24 cellular contexts compared by ENCODE assay signal in the genomic region with DNA sequence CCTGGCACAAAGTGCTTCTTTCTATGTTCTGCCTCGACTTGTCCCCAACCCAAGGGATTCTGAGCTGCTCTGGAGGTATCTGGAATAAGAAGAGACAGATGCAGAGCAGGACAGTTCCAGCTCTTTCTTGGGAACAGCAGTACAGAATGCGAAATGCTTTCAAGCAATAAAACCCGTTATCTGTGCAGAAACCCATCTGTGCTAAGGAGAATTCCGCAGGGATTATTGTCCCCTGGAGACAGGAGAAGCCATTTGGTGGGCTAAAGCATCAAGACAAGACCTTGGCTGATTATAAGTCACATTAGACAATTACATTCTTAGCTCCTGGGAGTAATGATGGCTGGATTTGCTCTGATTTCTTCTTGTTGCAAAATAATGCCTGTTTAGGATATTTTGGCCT.
DNase-seq lines count a peak whose midpoint lies in the region; ATAC-seq, FAIRE-seq and TF ChIP-seq lines count a peak whose summit lies in the region.
"Had no signal": no experiment of that assay in that cellular context is flagged by ENCODE, and none has a peak within 500 bp of the region (broad histone marks: within the 10 kb centered on the region; RNA-seq: fewer than 3 reads in every experiment).

No MANE protein-coding gene starts in this region.

- no peaks in the 10 kb centered on the region for H3K9me3 Mint-ChIP-seq in astrocyte (ENCODE audit: unreplicated experiment)
- H3K9me3 Mint-ChIP-seq: IgD-negative memory B cell had no signal

- no peaks in the 10 kb centered on the region for H3K79me1 ChIP-seq in neuronal stem cell (ENCODE audit: low read depth, low read length)

- no peaks in the 10 kb centered on the region for H3K36me3 ChIP-seq in astrocyte (ENCODE audit: insufficient read depth, low read length)
- no peaks in the 10 kb centered on the region for H3K36me3 ChIP-seq in neuronal stem cell (replicated peaks in 1 of 2; ENCODE audit: control insufficient read depth in 2 of 2, insufficient read depth in 2 of 2, low read length in 2 of 2)

- H3K4me1 ChIP-seq in astrocyte (ENCODE audit: insufficient read depth, low read length): peaks cover 29% of the 10 kb centered on the region
- peaks cover 0 to 5% of the 10 kb centered on the region in 2 donors for H3K4me1 ChIP-seq in neuronal stem cell (ENCODE audit: control insufficient read depth in 2 of 2, insufficient read depth in 1 of 2, low read depth in 1 of 2, low read length in 2 of 2)

- no peak overlapping the region for H2BK5ac ChIP-seq in neuronal stem cell (ENCODE audit: low read length)

- H3K27me3 ChIP-seq in astrocyte (ENCODE audit: insufficient read depth, low read length) (peaks cover 30% of the 10 kb centered on the region), neuronal stem cell (ENCODE audit: control insufficient read depth in 3 of 3, insufficient read depth in 3 of 3, low read depth in 1 of 3, low read length in 3 of 3) (peaks cover 0 to 35% (median 13%) of the 10 kb centered on the region in 3 experiments)

- peak overlapping the region; percentile 4 for H4K8ac ChIP-seq in neuronal stem cell (ENCODE audit: low read depth, low read length)

- H3K9me3 ChIP-seq in astrocyte (ENCODE audit: insufficient read depth, low read depth, low read length) (no peaks in the 10 kb centered on the region), neuronal stem cell (replicated peaks in 1 of 2; ENCODE audit: control insufficient read depth in 2 of 2, insufficient read depth in 1 of 2, low read depth in 1 of 2, low read length in 2 of 2) (no peaks in the 10 kb centered on the region)

- H2AFZ ChIP-seq in astrocyte (ENCODE audit: low read depth, low read length) (no peak overlapping the region), neuronal stem cell (ENCODE audit: low read length) (no peak overlapping the region)
- H2AFZ ChIP-seq: PC-9 had no signal

- no peak overlapping the region for H3K4ac ChIP-seq in neuronal stem cell (ENCODE audit: low read length)

- DNase-seq in NCI-H524 (lab: John Stamatoyannopoulos, UW) (peak; percentile 54 to 86), NCI-H524 treated with DMSO at 0.1 percent for 48 hours (lab: John Stamatoyannopoulos, UW) (no peak), ELF-1 (ENCODE audit: low read depth, low spot score) (peak; percentile 28), astrocyte (ENCODE audit: low read depth) (no peak), neuronal stem cell (ENCODE audit: low spot score) (no peak), G401 (ENCODE audit: low spot score) (no peak), A172 (ENCODE audit: low spot score) (no peak)
- DNase-seq: 8988T, DND-41, NCI-H1105 treated with DMSO at 0.1 percent for 48 hours, NCI-H2029 treated with DMSO at 0.1 percent for 48 hours, NCI-H69, PC-9, RPMI8226, SHP77 treated with DMSO at 0.1 percent for 48 hours, SW 1271 had no signal

- H3K4me1 Mint-ChIP-seq in astrocyte (ENCODE audit: low read depth, unreplicated experiment): peaks cover 37% of the 10 kb centered on the region
- H3K4me1 Mint-ChIP-seq: IgD-negative memory B cell had no signal

- peak overlapping the region; percentile 60 for H3K27ac Mint-ChIP-seq in astrocyte (ENCODE audit: unreplicated experiment)
- H3K27ac Mint-ChIP-seq: IgD-negative memory B cell had no signal

- ATAC-seq in GM21360 (IDR thresholded peaks at IDR 0.05; ENCODE audit: unreplicated experiment): no peak

- no CpG with 5 or more reads among the region's 4 CpGs for WGBS in neuronal stem cell (ENCODE audit: extremely low coverage in 2 of 2, insufficient read length in 2 of 2, insufficient replicate concordance in 1 of 2), 2 donors

- no peak overlapping the region for H3K27ac ChIP-seq in astrocyte (ENCODE audit: low read depth, low read length)
- no peak overlapping the region for H3K27ac ChIP-seq in neuronal stem cell (replicated peaks; ENCODE audit: low read length)
- H3K27ac ChIP-seq: C4-2B, PC-9, SK-N-MC had no signal

- TF ChIP-seq CTCF in astrocyte (IDR thresholded peaks at IDR 0.05; ENCODE audit: insufficient read depth, low read depth, low read length): no peak

- peaks cover 29% of the 10 kb centered on the region for H3K27me3 Mint-ChIP-seq in astrocyte (ENCODE audit: low read depth, unreplicated experiment)

- no peak overlapping the region for H3K18ac ChIP-seq in neuronal stem cell (ENCODE audit: low read length)

- no peak overlapping the region for H2AK5ac ChIP-seq in neuronal stem cell (ENCODE audit: low read depth, low read length)

- H3K79me2 ChIP-seq in astrocyte (ENCODE audit: insufficient read depth, low read length): no peaks in the 10 kb centered on the region

- H3K36me3 Mint-ChIP-seq in astrocyte (ENCODE audit: low read depth, unreplicated experiment): no peaks in the 10 kb centered on the region

- H3K4me2 ChIP-seq in astrocyte (ENCODE audit: low read length) (no peak overlapping the region), neuronal stem cell (ENCODE audit: insufficient read depth, low read length, poor library complexity, severe bottlenecking) (no peak overlapping the region)
- H3K4me2 ChIP-seq: PC-9 had no signal

- H3K4me3 ChIP-seq in astrocyte (ENCODE audit: insufficient read depth, low read depth, low read length): no peak overlapping the region
- no peak overlapping the region for H3K4me3 ChIP-seq in neuronal stem cell (ENCODE audit: low read length in 2 of 2)
- H3K4me3 ChIP-seq: PC-9, SK-N-MC had no signal

- H3K4me3 Mint-ChIP-seq in astrocyte (ENCODE audit: unreplicated experiment): no peak overlapping the region
- H3K4me3 Mint-ChIP-seq: IgD-negative memory B cell had no signal

- no peak overlapping the region for H4K91ac ChIP-seq in neuronal stem cell (ENCODE audit: low read depth, low read length, poor library complexity)

- H3K23ac ChIP-seq in neuronal stem cell (ENCODE audit: low read depth, low read length, poor library complexity): no peak overlapping the region

- no peak overlapping the region for H3K14ac ChIP-seq in neuronal stem cell (ENCODE audit: low read length)

- no peak overlapping the region for H3K9ac ChIP-seq in astrocyte (ENCODE audit: low read length)
- H3K9ac ChIP-seq in neuronal stem cell (ENCODE audit: low read depth, low read length, poor library complexity): no peak overlapping the region

- H2BK12ac ChIP-seq in neuronal stem cell (ENCODE audit: low read length): no peak overlapping the region

- no peaks in the 10 kb centered on the region for H4K20me1 ChIP-seq in astrocyte (ENCODE audit: insufficient read depth, low read length)

- H2BK15ac ChIP-seq in neuronal stem cell (ENCODE audit: low read length): no peak overlapping the region

- no peak overlapping the region for H2BK120ac ChIP-seq in neuronal stem cell (ENCODE audit: low read depth, low read length)

- in situ Hi-C loops in G401 (cut with HindIII; ENCODE audit: low sequenced_read_pairs): no loop called here

- no peak for FAIRE-seq in astrocyte (lab: Jason Lieb, UNC)
- FAIRE-seq: G401.6, GM12892, H1, HTR-8/SVneo had no signal

Comparison
In these comparisons a context has a peak if more than half of its experiments do, and no peak if none do; other contexts are left out.
1. DNase-seq: peak in NCI-H524 (2 of 2) and ELF-1 (single experiment); none in NCI-H524 treated with DMSO at 0.1 percent for 48 hours (single experiment), astrocyte (single experiment), neuronal stem cell (single experiment), G401 (single experiment) and A172 (single experiment).